Comparison of ENCODE assay signal across 12 cellular contexts in genomic region chr17:57665128-57665527, GRCh38.
DNase-seq lines count a peak whose midpoint lies in the region; ATAC-seq and TF ChIP-seq lines count a peak whose summit lies in the region.
"Had no signal": no experiment of that assay in that cellular context is flagged by ENCODE, and none has a peak within 500 bp of the region (broad histone marks: within the 10 kb centered on the region; RNA-seq: fewer than 3 reads in every experiment).

No MANE protein-coding gene starts in this region.

- H3K4me1 Mint-ChIP-seq in T-cell = peaks cover 9 to 19% (median 16%) of the 10 kb centered on the region in 3 donors

- H3K79me2 ChIP-seq in Karpas-422 (ENCODE audit: low read length) (peaks cover 17% of the 10 kb centered on the region), MM.1S (ENCODE audit: low read length) (no peaks in the 10 kb centered on the region)

- H2AFZ ChIP-seq in Karpas-422 (ENCODE audit: low read length) (no peak overlapping the region), MM.1S (ENCODE audit: low read length) (no peak overlapping the region)

- H3K9me2 ChIP-seq in Karpas-422 (replicated peaks; ENCODE audit: insufficient read depth, low read length) = no peaks in the 10 kb centered on the region
- H3K9me2 ChIP-seq in MM.1S (replicated peaks; ENCODE audit: insufficient read depth, low read length) = no peaks in the 10 kb centered on the region

- H3K36me3 ChIP-seq in BE2C (peaks cover 16% of the 10 kb centered on the region), Karpas-422 (ENCODE audit: insufficient read depth, low read length) (peaks cover 14% of the 10 kb centered on the region), MM.1S (replicated peaks; ENCODE audit: insufficient read depth, low read length) (no peaks in the 10 kb centered on the region)
- H3K36me3 ChIP-seq: colonic mucosa had no signal

- no peaks in the 10 kb centered on the region for H3K9me3 ChIP-seq in BE2C
- no peaks in the 10 kb centered on the region for H3K9me3 ChIP-seq in Karpas-422 (ENCODE audit: low read length)
- no peaks in the 10 kb centered on the region for H3K9me3 ChIP-seq in MM.1S (replicated peaks; ENCODE audit: insufficient read depth, low read length)
- H3K9me3 ChIP-seq: Caco-2, colonic mucosa had no signal

- H3K27me3 ChIP-seq in BE2C (no peaks in the 10 kb centered on the region), Karpas-422 (ENCODE audit: low read length) (no peaks in the 10 kb centered on the region), MM.1S (replicated peaks; ENCODE audit: insufficient read depth, low read length) (no peaks in the 10 kb centered on the region)
- H3K27me3 ChIP-seq: colonic mucosa had no signal

- ATAC-seq in T-cell (replicated peaks in 1 of 4) = no peak
- no peak for ATAC-seq in HG03460 (IDR thresholded peaks at IDR 0.05; ENCODE audit: unreplicated experiment)
- no peak for ATAC-seq in GM18517 (IDR thresholded peaks at IDR 0.05; ENCODE audit: unreplicated experiment)
- ATAC-seq: natural killer cell had no signal

- H3K9ac ChIP-seq in Karpas-422 (ENCODE audit: low read length) (peak overlapping the region; percentile 29; the same call in 1 of the 2 replicates), MM.1S (ENCODE audit: low read length) (no peak overlapping the region)

- POLR2A ChIA-PET in T-cell (lab: Charles Lee) = interaction anchor here in 1 of 2 donors (0.7 kb wide), 1 partner anchor 88 kb away, joined by 3 read pairs; no protein-coding TSS in a partner anchor

- no peak overlapping the region for H3K4me3 ChIP-seq in BE2C (ENCODE audit: low read depth, low read length)
- H3K4me3 ChIP-seq in Karpas-422 (ENCODE audit: low read length) = no peak overlapping the region
- no peak overlapping the region for H3K4me3 ChIP-seq in MM.1S (ENCODE audit: low read length)
- H3K4me3 ChIP-seq: colonic mucosa had no signal

- H4K20me1 ChIP-seq in Karpas-422 (ENCODE audit: insufficient read depth, low read depth, low read length) = no peaks in the 10 kb centered on the region
- H4K20me1 ChIP-seq in MM.1S (ENCODE audit: insufficient read depth, low read length) = no peaks in the 10 kb centered on the region

- TF ChIP-seq CTCF in BE2C (IDR thresholded peaks at IDR 0.05; ENCODE audit: low read depth, low read length) = no peak
- no peak for TF ChIP-seq CTCF in MM.1S (IDR thresholded peaks at IDR 0.05; ENCODE audit: low read length)

- no peaks in the 10 kb centered on the region for H3K9me3 Mint-ChIP-seq in T-cell
- H3K9me3 Mint-ChIP-seq: activated B cell treated with CpG ODN at 0.5 μM for 24 hours, natural killer cell had no signal

- intact Hi-C loops in posterior cingulate gyrus (cut with DNase I) = no loop called here

- H3K27ac Mint-ChIP-seq in T-cell = peak overlapping the region; percentile 55 to 62

- CTCF ChIA-PET in T-cell (lab: Charles Lee) = no interaction called here

- no peaks in the 10 kb centered on the region for H3F3A ChIP-seq in MM.1S (ENCODE audit: insufficient read depth, low read length)

- peaks cover 16% of the 10 kb centered on the region for H3K36me3 Mint-ChIP-seq in T-cell
- H3K36me3 Mint-ChIP-seq: natural killer cell had no signal

- no peak overlapping the region for H3K4me3 Mint-ChIP-seq in T-cell
- H3K4me3 Mint-ChIP-seq: activated B cell treated with CpG ODN at 0.5 μM for 24 hours, natural killer cell had no signal

- no peaks in the 10 kb centered on the region for H3K27me3 Mint-ChIP-seq in T-cell
- H3K27me3 Mint-ChIP-seq: activated B cell treated with CpG ODN at 0.5 μM for 24 hours had no signal

- DNase-seq in BE2C (peak; percentile 73), Karpas-422 (no peak), T-cell (no peak), mesenteric fat pad (ENCODE audit: low spot score) (peak; percentile 24), posterior cingulate gyrus (no peak), MM.1S (no peak)
- DNase-seq: activated B cell treated with CpG ODN at 0.5 μM for 24 hours, colonic mucosa, natural killer cell had no signal

- H3K27ac ChIP-seq in Karpas-422 (ENCODE audit: low read length) (peak overlapping the region; percentile 67), MM.1S (ENCODE audit: low read length) (no peak overlapping the region)
- H3K27ac ChIP-seq: colonic mucosa had no signal

- peaks cover 83% of the 10 kb centered on the region for H3K4me1 ChIP-seq in BE2C
- peaks cover 72% of the 10 kb centered on the region for H3K4me1 ChIP-seq in Karpas-422 (ENCODE audit: low read length)
- H3K4me1 ChIP-seq in MM.1S (ENCODE audit: low read length) = no peaks in the 10 kb centered on the region
- H3K4me1 ChIP-seq: colonic mucosa had no signal

- no peak overlapping the region for H3K4me2 ChIP-seq in Karpas-422 (ENCODE audit: low read depth, low read length, poor library complexity, severe bottlenecking)
- no peak overlapping the region for H3K4me2 ChIP-seq in MM.1S (ENCODE audit: low read depth, low read length)

Comparison
In these comparisons a context has a peak if more than half of its experiments do, and no peak if none do; other contexts are left out.
1. DNase-seq: peak in BE2C (single experiment) and mesenteric fat pad (single experiment); none in Karpas-422 (single experiment), T-cell (0 of 34), posterior cingulate gyrus (0 of 10) and MM.1S (single experiment).